Comparison of ENCODE assay signal across 27 cellular contexts in genomic region chr10:75474106-75474505, GRCh38.
"Had no signal": no experiment of that assay in that cellular context is flagged by ENCODE, and none has a peak within 500 bp of the region (broad histone marks: within the 10 kb centered on the region; RNA-seq: fewer than 3 reads in every experiment).

No MANE protein-coding gene starts in this region.

- H3K36me3 ChIP-seq: stomach, suprapubic skin, thoracic aorta, thyroid gland, tibial artery, transverse colon, upper lobe of left lung, upper lobe of right lung, uterus, vagina had no signal

- H3K27me3 ChIP-seq: stomach, suprapubic skin, testis, thyroid gland, tibial artery, tibial nerve, transverse colon, upper lobe of left lung, upper lobe of right lung, uterus, vagina had no signal

- FAIRE-seq: urothelium cell line had no signal

- ATAC-seq: stimulated activated effector memory CD8-positive, alpha-beta T cell treated with anti-CD3 and anti-CD28 coated beads, Interleukin-12 subunit alpha, Interleukin-12 subunit beta, amount 100 ng/mL, for 72 hours; stimulated activated memory B cell treated with anti-CD40 and anti-IgM and Interleukin-4, amounts not matched to agents 10 μg/mL and 1 μg/mL and 100 μg/mL, for 72 hours; stimulated activated naive B cell treated with anti-CD40 and anti-IgM and Interleukin-4, amounts not matched to agents 10 μg/mL and 1 μg/mL and 100 μg/mL, for 72 hours; stimulated activated naive CD8-positive, alpha-beta T cell treated with anti-CD3 and anti-CD28 coated beads, Interleukin-15, amount 100 ng/mL, for 72 hours; stimulated activated naive CD8-positive, alpha-beta T cell treated with anti-CD3 and anti-CD28 coated beads, Interleukin-15, Interleukin-2, amounts not matched to agents 100 U/mL and 50 U/mL, for 24 hours; upper lobe of right lung had no signal

- H3K27ac ChIP-seq: stomach, suprapubic skin, testis, thoracic aorta, thyroid gland, tibial artery, tibial nerve, transverse colon, upper lobe of left lung, upper lobe of right lung, vagina had no signal

- DNase-seq: stimulated activated CD4-positive, alpha-beta T cell treated with anti-CD3 and anti-CD28 coated beads, Interleukin-2, amount 100 ng/mL, for 48 hours; stimulated activated CD4-positive, alpha-beta T cell treated with anti-CD3 and anti-CD28 coated beads, Interleukin-4, amount 100 ng/mL, for 1 hour; stimulated activated CD4-positive, alpha-beta T cell treated with anti-CD3 and anti-CD28 coated beads, Interleukin-4, amount 100 ng/mL, for 24 hours; stimulated activated CD4-positive, alpha-beta T cell treated with anti-CD3 and anti-CD28 coated beads, Interleukin-4, amount 100 ng/mL, for 4 hours; stimulated activated CD8-positive, alpha-beta memory T cell treated with anti-CD3 and anti-CD28 coated beads, Interleukin-4, amount 100 ng/mL, for 48 hours; stimulated activated naive B cell treated with anti-CD40 and anti-IgM and Interleukin-4, amounts not matched to agents 10 μg/mL and 1 μg/mL and 100 μg/mL, for 72 hours; stimulated activated naive CD4-positive, alpha-beta T cell; stimulated activated naive CD4-positive, alpha-beta T cell treated with Interleukin-2 at 50 U/mL for 16 hours; stimulated activated naive CD8-positive, alpha-beta T cell treated with anti-CD3 and anti-CD28 coated beads, Interleukin-15, amount 100 ng/mL, for 72 hours; stimulated activated naive CD8-positive, alpha-beta T cell treated with anti-CD3 and anti-CD28 coated beads, Interleukin-15, Interleukin-2, amounts not matched to agents 100 U/mL and 50 U/mL, for 24 hours; stomach; substantia nigra; testis; thyroid gland; tibial artery; transverse colon; trophoblast cell; upper lobe of left lung; upper lobe of right lung; uterus had no signal

- H3K9me3 ChIP-seq: stomach, suprapubic skin, testis, thoracic aorta, thyroid gland, tibial artery, tibial nerve, transverse colon, upper lobe of left lung, upper lobe of right lung, uterus, vagina had no signal

- H3K4me3 ChIP-seq: stomach, suprapubic skin, testis, thoracic aorta, thyroid gland, tibial artery, tibial nerve, transverse colon, upper lobe of left lung, upper lobe of right lung, uterus, vagina had no signal
